In genomic region chr7:86340407-86340806, GRCh38 we compare ENCODE assay signal across 7 cellular contexts.
DNase-seq lines count a peak whose midpoint lies in the region; ATAC-seq and TF ChIP-seq lines count a peak whose summit lies in the region.
"Not testable (repeated sequence)": the region's sequence is repeated elsewhere in the genome, so short reads cannot be mapped to it uniquely, and the experiment has no call there.

No MANE protein-coding gene starts in this region.

- not testable (repeated sequence) for H3K79me2 ChIP-seq in H9 (ENCODE audit: insufficient read depth, low read length); smooth muscle cell (ENCODE audit: low read depth)

- not testable (repeated sequence) for BruUV-seq in Caco-2 (replicated peaks; lab: Mats Ljungman, UMichigan)

- H3K27ac ChIP-seq in H9 (ENCODE audit: insufficient read length, low read depth, low read length); iPS-18a (ENCODE audit: low read length); smooth muscle cell (ENCODE audit: low read depth): not testable (repeated sequence)

- not testable (repeated sequence) for H3K4me1 ChIP-seq in Caco-2; H9 (ENCODE audit: insufficient read depth, low read length); smooth muscle cell (ENCODE audit: low read depth)
- peaks cover 18% of the 10 kb centered on the region for H3K4me1 ChIP-seq in iPS-18a (ENCODE audit: control insufficient read depth, low read depth, low read length)

- H3T11ph ChIP-seq in H9 (ENCODE audit: low read length) = not testable (repeated sequence)

- not testable (repeated sequence) for H3K4me2 ChIP-seq in H9 (ENCODE audit: insufficient read depth, insufficient read length, low read length)
- peak overlapping the region; percentile 81 for H3K4me2 ChIP-seq in smooth muscle cell

- not testable (repeated sequence) for H3K36me3 Mint-ChIP-seq in Caco-2 (ENCODE audit: insufficient read depth, unreplicated experiment); H9 (ENCODE audit: insufficient read depth in 1 of 3, low read depth in 3 of 3); WTC11
- H3K36me3 Mint-ChIP-seq in neural crest cell (ENCODE audit: low read depth) = peaks cover 24% of the 10 kb centered on the region

- H2AFZ ChIP-seq in H9 (ENCODE audit: low read length) = not testable (repeated sequence)
- peak overlapping the region; percentile 79 for H2AFZ ChIP-seq in smooth muscle cell (ENCODE audit: low read depth)

- POLR2A ChIA-PET in Caco-2 (lab: Charles Lee) (interaction anchor here (0.6 kb wide), 1 partner anchor 450 kb away, joined by 3 read pairs; no protein-coding TSS in a partner anchor), WTC11 (lab: Charles Lee) (interaction anchor here (0.6 kb wide), 1 partner anchor 383 kb away, joined by 3 read pairs; no protein-coding TSS in a partner anchor)

- H3K4me3 Mint-ChIP-seq in Caco-2 (ENCODE audit: unreplicated experiment) (peak overlapping the region; percentile 70), H9 (peak overlapping the region; percentile 76 to 81), WTC11 (peak overlapping the region; percentile 78), neural crest cell (peak overlapping the region; percentile 89)

- H2AK5ac ChIP-seq in H9 (ENCODE audit: insufficient read length, low read length) = not testable (repeated sequence)

- ATAC-seq in WTC11 = not testable (repeated sequence)

- H2BK12ac ChIP-seq in H9 (ENCODE audit: insufficient read length, low read depth, low read length) = not testable (repeated sequence)

- not testable (repeated sequence) for H2BK15ac ChIP-seq in H9 (ENCODE audit: low read depth, low read length)

- DNase-seq in Caco-2; H9; neural crest cell (ENCODE audit: low read depth, low spot score); smooth muscle cell (lab: John Stamatoyannopoulos, UW; ENCODE audit: unreplicated experiment): not testable (repeated sequence)
- peak; percentile 6 for DNase-seq in NCI-H82 (lab: John Stamatoyannopoulos, UW)
- DNase-seq in WTC11 (ENCODE audit: low spot score) = peak; percentile 27

- not testable (repeated sequence) for H3F3A ChIP-seq in smooth muscle cell (ENCODE audit: low read depth)

- not testable (repeated sequence) for H3K27me3 Mint-ChIP-seq in Caco-2 (ENCODE audit: insufficient read depth, unreplicated experiment); H9 (ENCODE audit: low read depth); WTC11 (ENCODE audit: low read depth); neural crest cell (ENCODE audit: low read depth)

- CTCF ChIA-PET in Caco-2 (lab: Charles Lee); WTC11 (lab: Charles Lee): not testable (repeated sequence)

- not testable (repeated sequence) for H4K91ac ChIP-seq in H9 (ENCODE audit: insufficient read length, low read depth, low read length)

- H3K23ac ChIP-seq in H9 (ENCODE audit: insufficient read length, low read depth, low read length) = not testable (repeated sequence)

- not testable (repeated sequence) for H3K23me2 ChIP-seq in H9 (ENCODE audit: insufficient read length, low read depth, low read length, poor library complexity, severe bottlenecking)

- H3K18ac ChIP-seq in H9 (ENCODE audit: insufficient read length, low read depth, low read length) = not testable (repeated sequence)

- H3K79me1 ChIP-seq in H9 (ENCODE audit: insufficient read depth, low read depth, low read length, poor library complexity, severe bottlenecking) = not testable (repeated sequence)

- not testable (repeated sequence) for H3K27ac Mint-ChIP-seq in Caco-2 (ENCODE audit: unreplicated experiment)
- H3K27ac Mint-ChIP-seq in H9 (peak overlapping the region; percentile 63 to 99 (median 93); a peak in 5 of 7 replicates), WTC11 (peak overlapping the region; percentile 94), neural crest cell (ENCODE audit: unreplicated experiment) (peak overlapping the region; percentile 94)

- not testable (repeated sequence) for H3K4me3 ChIP-seq in Caco-2 (ENCODE audit: low read depth, low read length)
- H3K4me3 ChIP-seq in iPS-18a (ENCODE audit: low read length) = peak overlapping the region; percentile 27
- peak overlapping the region; percentile 47 for H3K4me3 ChIP-seq in smooth muscle cell

- not testable (repeated sequence) for H3K9me3 ChIP-seq in Caco-2; H9 (ENCODE audit: control insufficient read depth, low read depth, low read length); iPS-18a (ENCODE audit: control insufficient read depth, low read depth, low read length); smooth muscle cell (replicated peaks; ENCODE audit: low read depth)

- WGBS in H9 (ENCODE audit: extremely low coverage, insufficient read length, low lambda C conversion rate) = no CpG with 5 or more reads among the region's 14 CpGs
- WGBS in smooth muscle cell (ENCODE audit: low lambda C conversion rate) = 29% methylated on average over 14 of the region's 14 CpGs

- H2BK20ac ChIP-seq in H9 (ENCODE audit: low read depth, low read length, poor library complexity, severe bottlenecking) = not testable (repeated sequence)

- not testable (repeated sequence) for H4K8ac ChIP-seq in H9 (replicated peaks; ENCODE audit: insufficient read length, low read depth, low read length)

- TF ChIP-seq CTCF in Caco-2 (IDR thresholded peaks at IDR 0.05; ENCODE audit: insufficient read depth in 1 of 2, low read depth in 1 of 2, low read length in 1 of 2, severe bottlenecking in 1 of 2, unreplicated experiment in 1 of 2); H9 (conservative IDR thresholded peaks at IDR 0.05); WTC11 (IDR thresholded peaks at IDR 0.05); neural crest cell (conservative IDR thresholded peaks at IDR 0.05); smooth muscle cell (IDR thresholded peaks at IDR 0.05; ENCODE audit: borderline replicate concordance, insufficient read depth, poor library complexity, severe bottlenecking): not testable (repeated sequence)

- H4K5ac ChIP-seq in H9 (ENCODE audit: insufficient read length, low read depth, low read length) = not testable (repeated sequence)

- not testable (repeated sequence) for H2BK5ac ChIP-seq in H9 (ENCODE audit: insufficient read length, low read length)

- H3K4me1 Mint-ChIP-seq in Caco-2 (ENCODE audit: low read depth, unreplicated experiment) = not testable (repeated sequence)
- H3K4me1 Mint-ChIP-seq in H9 = peaks cover 24 to 25% of the 10 kb centered on the region in 2 experiments
- peaks cover 30% of the 10 kb centered on the region for H3K4me1 Mint-ChIP-seq in WTC11
- H3K4me1 Mint-ChIP-seq in neural crest cell = peaks cover 15% of the 10 kb centered on the region

- H4K20me1 ChIP-seq in H9 (ENCODE audit: control insufficient read depth, insufficient read depth, insufficient read length); smooth muscle cell (ENCODE audit: low read depth): not testable (repeated sequence)

- not testable (repeated sequence) for H3K27me3 ChIP-seq in Caco-2 (replicated peaks; ENCODE audit: control insufficient read depth, insufficient read depth, low read length); H9 (ENCODE audit: insufficient read depth, low read length); iPS-18a (ENCODE audit: control insufficient read depth, insufficient read depth, low read length); smooth muscle cell (ENCODE audit: low read depth)

- not testable (repeated sequence) for H3K9ac ChIP-seq in H9 (ENCODE audit: extremely low read depth, insufficient read length, low read length); iPS-18a (ENCODE audit: low read length); smooth muscle cell (ENCODE audit: low read depth)

- not testable (repeated sequence) for H3K14ac ChIP-seq in H9 (ENCODE audit: insufficient read depth, low read length)

- not testable (repeated sequence) for H2BK120ac ChIP-seq in H9 (ENCODE audit: low read depth, low read length, poor library complexity, severe bottlenecking)

- not testable (repeated sequence) for H3K9me3 Mint-ChIP-seq in Caco-2 (ENCODE audit: unreplicated experiment); H9; WTC11; neural crest cell

- intact Hi-C loops in Caco-2 (cut with micrococcal nuclease; ENCODE audit: unreplicated experiment) = not testable (repeated sequence)

- H3K36me3 ChIP-seq in Caco-2 (ENCODE audit: control insufficient read depth, insufficient read depth, low read length); iPS-18a (ENCODE audit: control insufficient read depth, low read depth, low read length); smooth muscle cell (ENCODE audit: low read depth): not testable (repeated sequence)

- H3K56ac ChIP-seq in H9 (ENCODE audit: insufficient read length, low read depth, low read length) = not testable (repeated sequence)

- not testable (repeated sequence) for H3K4ac ChIP-seq in H9 (ENCODE audit: low read depth, low read length)
